ENCODE assay signal across 1 cellular context in the genomic region with DNA sequence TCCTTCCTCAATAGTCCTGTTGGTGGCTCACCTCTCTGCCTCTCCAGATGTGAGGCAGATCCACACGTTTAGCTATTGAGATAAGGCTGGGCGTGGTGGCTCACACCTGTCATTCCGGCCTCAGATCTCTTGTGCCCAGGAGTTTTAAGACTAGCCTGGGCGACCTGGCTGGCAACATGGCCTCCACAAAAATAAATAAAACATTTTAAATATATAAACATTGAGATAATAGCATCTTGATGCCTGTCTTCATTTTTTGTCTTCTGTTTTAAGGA.
TF ChIP-seq lines count a peak whose summit lies in the region.

No MANE protein-coding gene starts in this region.

TF ChIP-seq in endothelial cell of umbilical vein, 7 proteins besides CTCF, POLR2A, EP300 and RAD21:
- TF ChIP-seq MYC (IDR thresholded peaks at IDR 0.05; ENCODE audit: low read depth, low read length) (no peak), JUN (IDR thresholded peaks at IDR 0.05; ENCODE audit: borderline replicate concordance, insufficient read depth, insufficient read length, low read depth) (no peak), POLR2AphosphoS5 (IDR thresholded peaks at IDR 0.05; ENCODE audit: insufficient read depth, low read depth, low read length) (no peak), GATA2 (IDR thresholded peaks at IDR 0.05; ENCODE audit: insufficient read depth, insufficient read length, low read depth, low read length) (no peak), FOS (IDR thresholded peaks at IDR 0.05; ENCODE audit: borderline replicate concordance, insufficient read depth, low read length) (no peak), EZH2 (IDR thresholded peaks at IDR 0.05; ENCODE audit: borderline replicate concordance, low read depth, low read length, severe bottlenecking) (no peak)
- TF ChIP-seq, protein P1, sequence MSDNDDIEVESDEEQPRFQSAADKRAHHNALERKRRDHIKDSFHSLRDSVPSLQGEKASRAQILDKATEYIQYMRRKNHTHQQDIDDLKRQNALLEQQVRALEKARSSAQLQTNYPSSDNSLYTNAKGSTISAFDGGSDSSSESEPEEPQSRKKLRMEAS (IDR thresholded peaks at IDR 0.05; ENCODE audit: insufficient read depth, insufficient read length), result no peak
